Comparison of ENCODE assay signal across 8 cellular contexts in the genomic region with DNA sequence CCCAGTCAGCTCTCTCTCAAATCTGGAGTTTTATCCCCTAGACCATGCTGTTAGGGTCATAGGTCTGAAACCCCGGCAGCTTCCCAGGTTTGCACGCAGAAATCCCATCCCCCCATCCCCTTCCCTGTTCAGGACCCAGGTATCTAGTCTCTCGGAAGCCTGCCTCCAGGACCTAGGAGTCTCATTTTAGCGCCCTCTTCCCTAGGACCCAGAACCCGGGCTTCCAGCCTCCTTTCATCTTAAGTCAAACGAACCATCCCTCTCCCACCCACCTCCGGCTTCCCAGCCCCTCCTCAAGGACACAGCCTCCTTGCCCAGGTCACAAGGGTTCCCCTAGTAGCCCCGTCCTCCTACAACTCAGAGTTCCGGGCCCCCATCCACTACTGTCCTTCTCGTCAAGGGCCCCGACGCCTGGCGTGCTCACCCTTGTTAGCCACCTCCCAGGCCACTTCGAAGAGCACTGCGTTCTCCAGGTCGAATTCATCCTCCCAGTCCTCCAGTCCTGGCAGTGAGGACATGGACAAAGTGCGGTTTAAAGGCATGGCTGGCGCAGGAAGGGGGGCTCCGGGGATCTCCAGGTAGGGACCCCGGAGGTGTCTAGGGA. TPM values are rescaled to one million over a fixed set of nuclear protein-coding genes. Genes with fewer than 3 reads are reported as not detected.
A peak's percentile ranks its signal among the peaks of the same experiment; 100 is the strongest.
DNase-seq lines count a peak whose midpoint lies in the region; ATAC-seq and TF ChIP-seq lines count a peak whose summit lies in the region.

No MANE protein-coding gene starts in this region.

- POLR2A ChIA-PET in CD4-positive, alpha-beta memory T cell (lab: Charles Lee; ENCODE audit: partially characterized antibody): interaction anchor here (0.7 to 4.1 kb wide), 31 partner anchors 9 to 821 kb away, joined by 3 to 68 read pairs (median 4); a partner anchor contains a TSS
- POLR2A ChIA-PET in HEK293 (lab: Yijun Ruan, JAX): interaction anchor here (0.9 to 2.8 kb wide), 26 partner anchors 9 to 459 kb away, joined by 3 to 33 read pairs (median 7); a partner anchor contains a TSS
- POLR2A ChIA-PET in activated CD8-positive, alpha-beta T cell treated with anti-CD3 and anti-CD28 coated beads for 36 hours (lab: Charles Lee): interaction anchor here (0.6 to 3.5 kb wide), 12 partner anchors 8 to 344 kb away, joined by 3 to 18 read pairs (median 5); a partner anchor contains a TSS

- peaks cover 26 to 51% (median 32%) of the 10 kb centered on the region in 4 donors for H3K4me1 Mint-ChIP-seq in CD4-positive, alpha-beta memory T cell
- H3K4me1 Mint-ChIP-seq in activated CD8-positive, alpha-beta T cell treated with anti-CD3 and anti-CD28 coated beads for 36 hours (ENCODE audit: low read depth): peaks cover 43% of the 10 kb centered on the region
- peaks cover 23% of the 10 kb centered on the region for H3K4me1 Mint-ChIP-seq in glutamatergic neuron (ENCODE audit: low read depth, unreplicated experiment)

- H3K4me3 ChIP-seq in CD4-positive, alpha-beta memory T cell (ENCODE audit: low read length in 2 of 2): peak overlapping the region; percentile 91 to 98
- H3K4me3 ChIP-seq in HEK293 (ENCODE audit: low read depth, low read length): peak overlapping the region; percentile 54
- H3K4me3 ChIP-seq in retinal pigment epithelial cell (ENCODE audit: low read length): peak overlapping the region; percentile 66

- H3K36me3 ChIP-seq in CD4-positive, alpha-beta memory T cell (ENCODE audit: insufficient read depth, low read length): no peaks in the 10 kb centered on the region
- peaks cover 18 to 34% of the 10 kb centered on the region in 2 experiments; a peak in 2 of 3 replicates for H3K36me3 ChIP-seq in HEK293 (ENCODE audit: control insufficient read depth in 2 of 2, insufficient read depth in 1 of 2, low read length in 2 of 2)

- no peaks in the 10 kb centered on the region for H3K9me3 ChIP-seq in CD4-positive, alpha-beta memory T cell (ENCODE audit: control insufficient read depth in 1 of 2, low read length in 2 of 2)
- H3K9me3 ChIP-seq in HEK293 (ENCODE audit: control insufficient read depth, insufficient read depth, low read depth, low read length): no peaks in the 10 kb centered on the region

- peaks cover 30% of the 10 kb centered on the region for H3K4me1 ChIP-seq in CD4-positive, alpha-beta memory T cell (ENCODE audit: insufficient read depth, low read length)
- peaks cover 12% of the 10 kb centered on the region; the same call in 1 of the 2 replicates for H3K4me1 ChIP-seq in HEK293 (ENCODE audit: control insufficient read depth, insufficient read depth, low read length)

- no peaks in the 10 kb centered on the region for H3K27me3 ChIP-seq in CD4-positive, alpha-beta memory T cell (ENCODE audit: insufficient read depth, low read length)

- ATAC-seq in activated CD8-positive, alpha-beta T cell treated with anti-CD3 and anti-CD28 coated beads for 36 hours: no peak
- no peak for ATAC-seq in HG02678 (IDR thresholded peaks at IDR 0.05; ENCODE audit: unreplicated experiment)

- peaks cover 4 to 24% of the 10 kb centered on the region in 2 donors for H3K36me3 Mint-ChIP-seq in CD4-positive, alpha-beta memory T cell
- peaks cover 34% of the 10 kb centered on the region for H3K36me3 Mint-ChIP-seq in activated CD8-positive, alpha-beta T cell treated with anti-CD3 and anti-CD28 coated beads for 36 hours (ENCODE audit: low read depth)
- no peaks in the 10 kb centered on the region for H3K36me3 Mint-ChIP-seq in glutamatergic neuron (ENCODE audit: unreplicated experiment)

- CTCF ChIA-PET in CD4-positive, alpha-beta memory T cell (lab: Charles Lee; ENCODE audit: partially characterized antibody): interaction anchor here (0.9 to 2.4 kb wide), 33 partner anchors 8 to 725 kb away, joined by 3 to 21 read pairs (median 5); a partner anchor contains a TSS
- CTCF ChIA-PET in HEK293 (lab: Yijun Ruan, JAX): interaction anchor here (0.6 to 2.9 kb wide), 39 partner anchors 9 to 366 kb away, joined by 3 to 79 read pairs (median 5); a partner anchor contains a TSS
- CTCF ChIA-PET in activated CD8-positive, alpha-beta T cell treated with anti-CD3 and anti-CD28 coated beads for 36 hours (lab: Charles Lee): interaction anchor here (0.9 to 5.7 kb wide), 27 partner anchors 7 to 347 kb away, joined by 3 to 101 read pairs (median 6); a partner anchor contains a TSS

- peak overlapping the region; percentile 84 to 99 (median 95) for H3K27ac Mint-ChIP-seq in CD4-positive, alpha-beta memory T cell
- peak overlapping the region; percentile 91 for H3K27ac Mint-ChIP-seq in activated CD8-positive, alpha-beta T cell treated with anti-CD3 and anti-CD28 coated beads for 36 hours
- peak overlapping the region; percentile 93 for H3K27ac Mint-ChIP-seq in glutamatergic neuron (ENCODE audit: unreplicated experiment)

- intact Hi-C loops in CD4-positive, alpha-beta memory T cell (cut with micrococcal nuclease): loop anchor here (1.0 to 10.0 kb wide), 10 partner anchors 26 to 648 kb away; a partner anchor contains a TSS
- intact Hi-C loops in activated CD8-positive, alpha-beta T cell treated with anti-CD3 and anti-CD28 coated beads for 36 hours (cut with micrococcal nuclease): no loop called here

- H3K9me3 Mint-ChIP-seq in CD4-positive, alpha-beta memory T cell: no peaks in the 10 kb centered on the region
- H3K9me3 Mint-ChIP-seq in activated CD8-positive, alpha-beta T cell treated with anti-CD3 and anti-CD28 coated beads for 36 hours: no peaks in the 10 kb centered on the region
- H3K9me3 Mint-ChIP-seq in glutamatergic neuron (ENCODE audit: unreplicated experiment): peaks cover 11% of the 10 kb centered on the region

- DNase-seq in CD4-positive, alpha-beta memory T cell: no peak
- peak; percentile 39 for DNase-seq in activated CD8-positive, alpha-beta T cell treated with anti-CD3 and anti-CD28 coated beads for 36 hours
- DNase-seq in glutamatergic neuron (no peak), retinal pigment epithelial cell (ENCODE audit: low read depth) (no peak), NCI-H345 (lab: John Stamatoyannopoulos, UW) (no peak)
- DNase-seq in central memory CD4-positive, alpha-beta T cell: no peak

- peak overlapping the region; percentile 90 to 98 (median 96) for H3K4me3 Mint-ChIP-seq in CD4-positive, alpha-beta memory T cell
- H3K4me3 Mint-ChIP-seq in activated CD8-positive, alpha-beta T cell treated with anti-CD3 and anti-CD28 coated beads for 36 hours: peak overlapping the region; percentile 95
- peak overlapping the region; percentile 100 for H3K4me3 Mint-ChIP-seq in glutamatergic neuron (ENCODE audit: unreplicated experiment)

- no peaks in the 10 kb centered on the region for H3K27me3 Mint-ChIP-seq in CD4-positive, alpha-beta memory T cell
- H3K27me3 Mint-ChIP-seq in activated CD8-positive, alpha-beta T cell treated with anti-CD3 and anti-CD28 coated beads for 36 hours: no peaks in the 10 kb centered on the region
- no peaks in the 10 kb centered on the region for H3K27me3 Mint-ChIP-seq in glutamatergic neuron (ENCODE audit: unreplicated experiment)

- peak overlapping the region; percentile 82 for H3K27ac ChIP-seq in CD4-positive, alpha-beta memory T cell (ENCODE audit: low read depth, low read length)
- H3K27ac ChIP-seq in HEK293 (ENCODE audit: extremely low read depth, low read depth, low read length): peak overlapping the region; percentile 81

- no peak for TF ChIP-seq CTCF in HEK293 (tag by site-specific recombination; IDR thresholded peaks at IDR 0.05)
- no peak for TF ChIP-seq CTCF in activated CD8-positive, alpha-beta T cell treated with anti-CD3 and anti-CD28 coated beads for 36 hours (IDR thresholded peaks at IDR 0.05)
- TF ChIP-seq CTCF in glutamatergic neuron (IDR thresholded peaks at IDR 0.05; ENCODE audit: partially characterized antibody, unreplicated experiment): no peak
- TF ChIP-seq CTCF in retinal pigment epithelial cell (conservative IDR thresholded peaks at IDR 0.05; ENCODE audit: low read depth, low read length): no peak

TF ChIP-seq in HEK293, 187 proteins besides CTCF, POLR2A, EP300 and RAD21 (continues in another document):
- no peak for TF ChIP-seq YY1 (tag by site-specific recombination; IDR thresholded peaks at IDR 0.05)
- peak; percentile 80 for TF ChIP-seq ZNF335 (tag by site-specific recombination; conservative IDR thresholded peaks at IDR 0.05)
- no peak for TF ChIP-seq ZNF48 (tag by site-specific recombination; IDR thresholded peaks at IDR 0.05)
- 0 out of 2 replicates have a peak, but pooled peaks have one; percentile 23 for TF ChIP-seq OVOL3 (tag by site-specific recombination; IDR thresholded peaks at IDR 0.05)
- TF ChIP-seq, protein P1, sequence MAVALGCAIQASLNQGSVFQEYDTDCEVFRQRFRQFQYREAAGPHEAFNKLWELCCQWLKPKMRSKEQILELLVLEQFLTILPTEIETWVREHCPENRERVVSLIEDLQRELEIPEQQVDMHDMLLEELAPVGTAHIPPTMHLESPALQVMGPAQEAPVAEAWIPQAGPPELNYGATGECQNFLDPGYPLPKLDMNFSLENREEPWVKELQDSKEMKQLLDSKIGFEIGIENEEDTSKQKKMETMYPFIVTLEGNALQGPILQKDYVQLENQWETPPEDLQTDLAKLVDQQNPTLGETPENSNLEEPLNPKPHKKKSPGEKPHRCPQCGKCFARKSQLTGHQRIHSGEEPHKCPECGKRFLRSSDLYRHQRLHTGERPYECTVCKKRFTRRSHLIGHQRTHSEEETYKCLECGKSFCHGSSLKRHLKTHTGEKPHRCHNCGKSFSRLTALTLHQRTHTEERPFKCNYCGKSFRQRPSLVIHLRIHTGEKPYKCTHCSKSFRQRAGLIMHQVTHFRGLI (tag by site-specific recombination; IDR thresholded peaks at IDR 0.05): no peak

RNA-seq across cellular contexts. Expression of a gene that starts 0.4 kb away (rescaled TPM):
- total RNA-seq in CD4-positive, alpha-beta memory T cell: 10 to 100 TPM; 56.2 to 56.4 TPM
- polyA plus RNA-seq in CD4-positive, alpha-beta memory T cell: 10 to 100 TPM; 30.6 to 31.4 TPM
- 10 to 100 TPM; 58.1 to 58.7 TPM for total RNA-seq in activated CD8-positive, alpha-beta T cell treated with anti-CD3 and anti-CD28 coated beads for 36 hours
- total RNA-seq in glutamatergic neuron (ENCODE audit: unreplicated experiment): 69.0 TPM

RNA-seq across cellular contexts. Expression of a gene that starts 1.0 kb away (rescaled TPM):
- total RNA-seq in CD4-positive, alpha-beta memory T cell: 10 to 100 TPM; 27.9 to 28.5 TPM
- polyA plus RNA-seq in CD4-positive, alpha-beta memory T cell: 10 to 100 TPM; 48.6 to 51.9 TPM
- total RNA-seq in activated CD8-positive, alpha-beta T cell treated with anti-CD3 and anti-CD28 coated beads for 36 hours: 100 to 1,000 TPM; 175 to 176 TPM
- total RNA-seq in glutamatergic neuron (ENCODE audit: unreplicated experiment): 60.9 TPM

RNA-seq across cellular contexts. Expression of a gene that starts 24.2 kb away (rescaled TPM):
- total RNA-seq in CD4-positive, alpha-beta memory T cell: not detected
- under 1 TPM in 1 of 2 donors, not detected in 1; 0.49 TPM for polyA plus RNA-seq in CD4-positive, alpha-beta memory T cell
- not detected for total RNA-seq in activated CD8-positive, alpha-beta T cell treated with anti-CD3 and anti-CD28 coated beads for 36 hours
- total RNA-seq in glutamatergic neuron (ENCODE audit: unreplicated experiment): not detected

RNA-seq across cellular contexts. Expression of a gene that starts 27.6 kb away (rescaled TPM):
- 1,000 to 10,000 TPM; 1,304 to 1,371 TPM for total RNA-seq in CD4-positive, alpha-beta memory T cell
- 1,000 to 10,000 TPM; 3,537 to 4,474 TPM for polyA plus RNA-seq in CD4-positive, alpha-beta memory T cell
- total RNA-seq in activated CD8-positive, alpha-beta T cell treated with anti-CD3 and anti-CD28 coated beads for 36 hours: 1,000 to 10,000 TPM; 1,296 to 1,324 TPM
- 875 TPM for total RNA-seq in glutamatergic neuron (ENCODE audit: unreplicated experiment)

RNA-seq across cellular contexts. Expression of a gene that starts 31.5 kb away (rescaled TPM):
- total RNA-seq in CD4-positive, alpha-beta memory T cell: not detected
- polyA plus RNA-seq in CD4-positive, alpha-beta memory T cell: not detected
- total RNA-seq in activated CD8-positive, alpha-beta T cell treated with anti-CD3 and anti-CD28 coated beads for 36 hours: not detected
- total RNA-seq in glutamatergic neuron (ENCODE audit: unreplicated experiment): not detected
